11 cellular contexts compared by ENCODE assay signal in the genomic region with DNA sequence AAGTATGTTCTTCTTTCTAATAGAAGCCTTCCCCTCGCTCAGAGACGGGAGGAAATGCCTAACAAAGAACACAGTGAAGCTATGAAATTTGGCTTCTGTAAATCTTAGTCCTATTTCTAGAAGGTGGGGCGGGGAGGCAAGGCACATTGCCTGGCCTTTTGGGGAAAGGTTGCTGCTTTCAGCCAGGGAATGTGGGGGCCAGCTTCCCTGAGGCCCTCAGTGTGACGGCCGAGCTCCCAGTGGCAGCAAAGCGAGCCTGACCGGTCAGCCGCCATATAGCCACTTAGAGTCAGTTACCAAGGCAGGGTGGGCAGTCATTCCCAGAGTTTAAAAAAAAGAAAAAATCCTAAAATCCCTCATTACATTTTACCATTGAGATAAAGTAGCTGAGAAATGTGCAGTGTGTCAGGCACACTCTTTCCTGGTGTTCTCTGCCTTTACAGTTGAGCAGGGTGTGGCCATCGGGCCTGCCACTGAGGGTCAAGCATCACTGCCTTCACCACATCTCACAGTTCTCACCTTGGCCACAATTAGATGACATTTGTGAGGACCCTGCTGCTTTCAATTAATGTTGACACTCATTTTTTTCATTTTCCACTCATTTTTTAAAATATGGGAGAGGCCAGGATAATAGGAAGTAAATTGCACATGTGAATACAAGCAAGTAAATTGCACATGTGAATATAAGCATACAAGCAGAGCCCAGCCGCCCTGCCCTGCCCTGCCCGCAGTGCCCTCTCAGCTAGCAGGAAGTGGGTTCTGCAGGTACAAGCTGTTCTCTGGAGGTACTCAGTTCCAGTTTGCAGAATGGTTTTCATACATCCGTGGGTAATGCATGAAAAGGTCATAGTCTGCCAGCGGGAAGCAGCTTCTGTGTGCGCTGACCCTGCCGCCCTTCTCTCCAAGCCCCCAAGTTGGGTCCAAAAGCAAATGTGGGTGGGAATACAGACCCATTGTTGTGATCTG.
DNase-seq lines count a peak whose midpoint lies in the region; ATAC-seq and TF ChIP-seq lines count a peak whose summit lies in the region.
"Had no signal": no experiment of that assay in that cellular context is flagged by ENCODE, and none has a peak within 500 bp of the region (broad histone marks: within the 10 kb centered on the region; RNA-seq: fewer than 3 reads in every experiment).

No MANE protein-coding gene starts in this region.

- no peak for TF ChIP-seq CTCF in adrenal gland (IDR thresholded peaks at IDR 0.05)

- ATAC-seq in HG03342 (IDR thresholded peaks at IDR 0.05; ENCODE audit: unreplicated experiment) = peak; percentile 84
- peak; percentile 91 for ATAC-seq in stimulated activated naive CD8-positive, alpha-beta T cell treated with anti-CD3 and anti-CD28 coated beads, Interleukin-15, amount 100 ng/mL, for 72 hours

- H3K36me3 Mint-ChIP-seq in activated naive CD4-positive, alpha-beta T cell treated with anti-CD3 and anti-CD28 coated beads, Interleukin-2, amount 50 U/mL, for 24 hours = no peaks in the 10 kb centered on the region
- H3K36me3 Mint-ChIP-seq: activated naive CD4-positive, alpha-beta T cell treated with anti-CD3 and anti-CD28 coated beads, Interleukin-2, amount 50 U/mL, for 72 hours had no signal

- H3K4me1 Mint-ChIP-seq in activated naive CD4-positive, alpha-beta T cell treated with anti-CD3 and anti-CD28 coated beads, Interleukin-2, amount 50 U/mL, for 24 hours = peaks cover 29% of the 10 kb centered on the region
- H3K4me1 Mint-ChIP-seq in stimulated activated naive CD8-positive, alpha-beta T cell treated with anti-CD3 and anti-CD28 coated beads, Interleukin-15, amount 100 ng/mL, for 72 hours = peaks cover 33% of the 10 kb centered on the region

- H3K4me3 ChIP-seq in adrenal gland = no peak overlapping the region
- H3K4me3 ChIP-seq: skin epidermis had no signal

- peak overlapping the region; percentile 65 for H3K27ac Mint-ChIP-seq in activated naive CD4-positive, alpha-beta T cell treated with anti-CD3 and anti-CD28 coated beads, Interleukin-2, amount 50 U/mL, for 24 hours
- peak overlapping the region in 1 of 2 donors; percentile 54 for H3K27ac Mint-ChIP-seq in stimulated activated naive CD8-positive, alpha-beta T cell treated with anti-CD3 and anti-CD28 coated beads, Interleukin-15, amount 100 ng/mL, for 72 hours

- intact Hi-C loops in adrenal gland (cut with DNase I) = no loop called here

- WGBS in adrenal gland, 4 donors = 76 to 90% (median 87%) methylated on average over 14 to 15 of the region's 15 CpGs

- DNase-seq in NCI-H2227 (lab: John Stamatoyannopoulos, UW; ENCODE audit: unreplicated experiment) (peak; percentile 18), NCI-H2227 treated with DMSO at 0.1 percent for 48 hours (lab: John Stamatoyannopoulos, UW) (no peak), T1000 (lab: John Stamatoyannopoulos, UW) (no peak), adrenal gland (no peak), dermis blood vessel endothelial cell (no peak)
- DNase-seq in stimulated activated naive CD8-positive, alpha-beta T cell treated with anti-CD3 and anti-CD28 coated beads, Interleukin-15, amount 100 ng/mL, for 72 hours = peak; percentile 22 to 32

- peaks cover 0 to 3% of the 10 kb centered on the region in 2 donors for H3K36me3 ChIP-seq in adrenal gland (replicated peaks in 1 of 2)

- no peak for TF ChIP-seq POLR2A in adrenal gland (IDR thresholded peaks at IDR 0.05)

- no peaks in the 10 kb centered on the region for H3K9me3 ChIP-seq in adrenal gland (replicated peaks in 1 of 3)

- H3K27me3 ChIP-seq in adrenal gland = no peaks in the 10 kb centered on the region

- H3K27me3 Mint-ChIP-seq in activated naive CD4-positive, alpha-beta T cell treated with anti-CD3 and anti-CD28 coated beads, Interleukin-2, amount 50 U/mL, for 24 hours = no peaks in the 10 kb centered on the region
- H3K27me3 Mint-ChIP-seq in stimulated activated naive CD8-positive, alpha-beta T cell treated with anti-CD3 and anti-CD28 coated beads, Interleukin-15, amount 100 ng/mL, for 72 hours = no peaks in the 10 kb centered on the region

- peak overlapping the region; percentile 66 for H3K4me3 Mint-ChIP-seq in activated naive CD4-positive, alpha-beta T cell treated with anti-CD3 and anti-CD28 coated beads, Interleukin-2, amount 50 U/mL, for 24 hours
- H3K4me3 Mint-ChIP-seq in stimulated activated naive CD8-positive, alpha-beta T cell treated with anti-CD3 and anti-CD28 coated beads, Interleukin-15, amount 100 ng/mL, for 72 hours = peak overlapping the region; percentile 37 to 71

- H3K9me3 Mint-ChIP-seq in activated naive CD4-positive, alpha-beta T cell treated with anti-CD3 and anti-CD28 coated beads, Interleukin-2, amount 50 U/mL, for 24 hours = no peaks in the 10 kb centered on the region
- H3K9me3 Mint-ChIP-seq in stimulated activated naive CD8-positive, alpha-beta T cell treated with anti-CD3 and anti-CD28 coated beads, Interleukin-15, amount 100 ng/mL, for 72 hours = no peaks in the 10 kb centered on the region

- no peaks in the 10 kb centered on the region for H3K4me1 ChIP-seq in adrenal gland (replicated peaks in 1 of 2)

- peak overlapping the region in 1 of 5 donors; percentile 49 for H3K27ac ChIP-seq in adrenal gland
- H3K27ac ChIP-seq: 22Rv1 had no signal

Comparison
In these comparisons a context has a peak if more than half of its experiments do, and no peak if none do; other contexts are left out.
1. DNase-seq: peak in NCI-H2227 (single experiment) and stimulated activated naive CD8-positive, alpha-beta T cell treated with anti-CD3 and anti-CD28 coated beads, Interleukin-15, amount 100 ng/mL, for 72 hours (2 of 2); none in NCI-H2227 treated with DMSO at 0.1 percent for 48 hours (single experiment), T1000 (single experiment), adrenal gland (0 of 7) and dermis blood vessel endothelial cell (single experiment).